In genomic region chr5:141383345-141383744, GRCh38 we compare ENCODE assay signal across 17 cellular contexts. TPM values are rescaled to one million over a fixed set of nuclear protein-coding genes. Genes with fewer than 3 reads are reported as not detected.
A peak's percentile ranks its signal among the peaks of the same experiment; 100 is the strongest.
DNase-seq lines count a peak whose midpoint lies in the region; ATAC-seq and TF ChIP-seq lines count a peak whose summit lies in the region.
"Had no signal": no experiment of that assay in that cellular context is flagged by ENCODE, and none has a peak within 500 bp of the region (broad histone marks: within the 10 kb centered on the region; RNA-seq: fewer than 3 reads in every experiment).

No MANE protein-coding gene starts in this region.

- POLR2A ChIA-PET in OCI-LY7 (lab: Charles Lee) = no interaction called here

- H3K9me2 ChIP-seq in OCI-LY7 (ENCODE audit: insufficient read depth, low read length) = no peaks in the 10 kb centered on the region

- DNase-seq in activated CD8-positive, alpha-beta memory T cell treated with anti-CD3 and anti-CD28 coated beads, Interleukin-2, amount 10 ng/mL, durations not matched to agents 7 days and 5 days = no peak
- no peak for DNase-seq in activated CD8-positive, alpha-beta memory T cell treated with anti-CD3 and anti-CD28 coated beads, Interleukin-2, amount 50 U/mL, for 4 hours
- DNase-seq in OCI-LY7 (ENCODE audit: low spot score) (no peak), fibroblast of lung (ENCODE audit: low read depth in 2 of 2) (no peak), NCI-H2171 treated with DMSO at 0.1 percent for 48 hours (lab: John Stamatoyannopoulos, UW) (no peak), D341Med (ENCODE audit: low spot score) (no peak)
- no peak for DNase-seq in effector CD8-positive, alpha-beta T cell (lab: John Stamatoyannopoulos, UW)
- DNase-seq: activated CD8-positive, alpha-beta T cell treated with anti-CD3 and anti-CD28 coated beads, Interleukin-2, amount 10 ng/mL, durations not matched to agents 7 days and 5 days; activated gamma-delta T cell; Calu3; effector memory CD4-positive, alpha-beta T cell; MG63; NCI-H2029; NCI-H526 treated with DMSO at 0.1 percent for 48 hours; PC-3; substantia nigra had no signal

- peaks cover 59% of the 10 kb centered on the region for H3K27me3 Mint-ChIP-seq in activated CD8-positive, alpha-beta memory T cell treated with anti-CD3 and anti-CD28 coated beads, Interleukin-2, amount 10 ng/mL, durations not matched to agents 7 days and 5 days

- CTCF ChIA-PET in activated CD8-positive, alpha-beta memory T cell treated with anti-CD3 and anti-CD28 coated beads, Interleukin-2, amount 10 ng/mL, durations not matched to agents 7 days and 5 days (lab: Charles Lee) = interaction anchor here (0.9 kb wide), 1 partner anchor 12 kb away, joined by 3 read pairs; no protein-coding TSS in a partner anchor
- CTCF ChIA-PET in OCI-LY7 (lab: Charles Lee; ENCODE audit: unreplicated experiment) = interaction anchor here (0.7 kb wide), 2 partner anchors 33 to 181 kb away, joined by 3 to 5 read pairs; partner anchors contain the start of gene PCDHGB1

- H3K27ac Mint-ChIP-seq in activated CD8-positive, alpha-beta memory T cell treated with anti-CD3 and anti-CD28 coated beads, Interleukin-2, amount 10 ng/mL, durations not matched to agents 7 days and 5 days = peak overlapping the region; percentile 28
- H3K27ac Mint-ChIP-seq: activated CD8-positive, alpha-beta T cell treated with anti-CD3 and anti-CD28 coated beads, Interleukin-2, amount 10 ng/mL, durations not matched to agents 7 days and 5 days had no signal

- no peak for ATAC-seq in activated CD8-positive, alpha-beta memory T cell treated with anti-CD3 and anti-CD28 coated beads, Interleukin-2, amount 10 ng/mL, durations not matched to agents 7 days and 5 days
- ATAC-seq: activated CD8-positive, alpha-beta T cell treated with anti-CD3 and anti-CD28 coated beads, Interleukin-2, amount 10 ng/mL, durations not matched to agents 7 days and 5 days; PC-3 had no signal

- H3K9me3 ChIP-seq in OCI-LY7 (ENCODE audit: low read length) = no peaks in the 10 kb centered on the region
- peaks cover 2% of the 10 kb centered on the region for H3K9me3 ChIP-seq in fibroblast of lung (ENCODE audit: control insufficient read depth, insufficient read depth, low read depth, low read length)
- H3K9me3 ChIP-seq in skeletal muscle satellite cell (replicated peaks; ENCODE audit: low read length) = peaks cover 8% of the 10 kb centered on the region

- H3K9me3 Mint-ChIP-seq in activated CD8-positive, alpha-beta memory T cell treated with anti-CD3 and anti-CD28 coated beads, Interleukin-2, amount 10 ng/mL, durations not matched to agents 7 days and 5 days (ENCODE audit: low read depth) = peaks cover 7% of the 10 kb centered on the region

- no peaks in the 10 kb centered on the region for H3K36me3 ChIP-seq in OCI-LY7 (ENCODE audit: insufficient read depth, low read length)
- H3K36me3 ChIP-seq in fibroblast of lung (ENCODE audit: control insufficient read depth, insufficient read depth, low read length) = no peaks in the 10 kb centered on the region
- no peaks in the 10 kb centered on the region for H3K36me3 ChIP-seq in skeletal muscle satellite cell (ENCODE audit: insufficient read depth, low read length)
- H3K36me3 ChIP-seq: MG63 had no signal

- H4K20me1 ChIP-seq in OCI-LY7 (ENCODE audit: insufficient read depth, low read length) (no peaks in the 10 kb centered on the region), fibroblast of lung (ENCODE audit: control insufficient read depth, extremely low read depth, insufficient read depth, low read length) (no peaks in the 10 kb centered on the region)

- H3K9ac ChIP-seq in fibroblast of lung (ENCODE audit: insufficient read depth, low read length) = no peak overlapping the region
- peak overlapping the region; percentile 62 for H3K9ac ChIP-seq in skeletal muscle satellite cell (ENCODE audit: low read depth, low read length)

- H3K4me2 ChIP-seq in OCI-LY7 (ENCODE audit: low read length) = peak overlapping the region; percentile 61
- H3K4me2 ChIP-seq in fibroblast of lung (ENCODE audit: extremely low read depth, insufficient read depth, low read length) = peak overlapping the region; percentile 44
- peak overlapping the region; percentile 57 for H3K4me2 ChIP-seq in skeletal muscle satellite cell (ENCODE audit: low read length)

- H3K27ac ChIP-seq in OCI-LY7 (ENCODE audit: low read depth, low read length, poor library complexity, severe bottlenecking) = no peak overlapping the region
- H3K27ac ChIP-seq in fibroblast of lung (ENCODE audit: insufficient read depth, low read length) = no peak overlapping the region

- intact Hi-C loops in OCI-LY7 (cut with micrococcal nuclease; ENCODE audit: unreplicated experiment) = no loop called here

- TF ChIP-seq CTCF in OCI-LY7 (conservative IDR thresholded peaks at IDR 0.05; ENCODE audit: low read length) (no peak), fibroblast of lung (conservative IDR thresholded peaks at IDR 0.05 in 1 of 2, IDR thresholded peaks at IDR 0.05 in 1 of 2; ENCODE audit: low read depth in 1 of 2, low read length in 2 of 2) (no peak)

- peak overlapping the region; percentile 68 for H3K4me3 ChIP-seq in OCI-LY7 (ENCODE audit: low read depth, low read length, poor library complexity, severe bottlenecking)
- peak overlapping the region; percentile 62 to 76 (median 63) for H3K4me3 ChIP-seq in fibroblast of lung (replicated peaks in 1 of 4; ENCODE audit: control extremely low read depth in 1 of 4, insufficient read depth in 1 of 4, low read depth in 3 of 4, low read length in 4 of 4)
- peak overlapping the region; percentile 74 for H3K4me3 ChIP-seq in skeletal muscle satellite cell (ENCODE audit: low read length)
- H3K4me3 ChIP-seq: MG63 had no signal

- H3K4me3 Mint-ChIP-seq in activated CD8-positive, alpha-beta memory T cell treated with anti-CD3 and anti-CD28 coated beads, Interleukin-2, amount 10 ng/mL, durations not matched to agents 7 days and 5 days = no peak overlapping the region

- BruUV-seq in OCI-LY7 (replicated peaks; lab: Mats Ljungman, UMichigan) = no TSS peak

- no peaks in the 10 kb centered on the region for H3K4me1 Mint-ChIP-seq in activated CD8-positive, alpha-beta memory T cell treated with anti-CD3 and anti-CD28 coated beads, Interleukin-2, amount 10 ng/mL, durations not matched to agents 7 days and 5 days

- H3K4me1 ChIP-seq in OCI-LY7 (ENCODE audit: insufficient read depth, low read length, poor library complexity, severe bottlenecking) (no peaks in the 10 kb centered on the region), fibroblast of lung (ENCODE audit: control insufficient read depth, extremely low read depth, insufficient read depth, low read length) (no peaks in the 10 kb centered on the region), skeletal muscle satellite cell (ENCODE audit: control insufficient read depth, insufficient read depth, low read length) (no peaks in the 10 kb centered on the region)

- H3K27me3 ChIP-seq in fibroblast of lung (ENCODE audit: control insufficient read depth, insufficient read depth, low read length) = no peaks in the 10 kb centered on the region
- no peaks in the 10 kb centered on the region for H3K27me3 ChIP-seq in skeletal muscle satellite cell (ENCODE audit: control insufficient read depth, insufficient read depth, low read length)
- H3K27me3 ChIP-seq: MG63 had no signal

- peaks cover 2% of the 10 kb centered on the region for H3K36me3 Mint-ChIP-seq in activated CD8-positive, alpha-beta memory T cell treated with anti-CD3 and anti-CD28 coated beads, Interleukin-2, amount 10 ng/mL, durations not matched to agents 7 days and 5 days

- H3K79me2 ChIP-seq in OCI-LY7 (ENCODE audit: insufficient read depth, low read depth, low read length) (no peaks in the 10 kb centered on the region), fibroblast of lung (ENCODE audit: control insufficient read depth, insufficient read depth, low read length) (no peaks in the 10 kb centered on the region)

- peak overlapping the region; percentile 57; the same call in 1 of the 2 replicates for H2AFZ ChIP-seq in OCI-LY7 (ENCODE audit: low read length)
- no peak overlapping the region for H2AFZ ChIP-seq in fibroblast of lung (ENCODE audit: low read length)

RNA-seq across cellular contexts. Expression of gene PCDHGA7, which starts 0.8 kb away (rescaled TPM):
- total RNA-seq in activated CD8-positive, alpha-beta memory T cell treated with anti-CD3 and anti-CD28 coated beads, Interleukin-2, amount 10 ng/mL, durations not matched to agents 7 days and 5 days = under 1 TPM in 1 of 2 experiments, not detected in 1; 0.07 TPM
- total RNA-seq in OCI-LY7 (2014; rRNA removed; shearing (Covaris generic)) = 4.7 and 6.4 TPM in 2 replicates
- total RNA-seq in OCI-LY7 (2022) (5.6 TPM in 2 replicates), fibroblast of lung (2.8 and 6.8 TPM in 2 replicates)
- 2.7 and 3.0 TPM in 2 replicates for polyA plus RNA-seq in fibroblast of lung
- polyA plus RNA-seq in fibroblast of lung (2012) = 4.2 and 4.9 TPM in 2 replicates
- 3.1 and 7.5 TPM in 2 replicates for polyA minus RNA-seq in fibroblast of lung (ENCODE audit: low replicate concordance)
- 2.4 and 2.8 TPM in 2 replicates for total RNA-seq in skeletal muscle satellite cell (2012; rRNA removed)
- total RNA-seq: activated CD8-positive, alpha-beta T cell treated with anti-CD3 and anti-CD28 coated beads, Interleukin-2, amount 10 ng/mL, durations not matched to agents 7 days and 5 days had no signal

RNA-seq across cellular contexts. Expression of gene PCDHGB4, which starts 4.2 kb away (rescaled TPM):
- under 1 TPM; 0.07 to 0.09 TPM for total RNA-seq in activated CD8-positive, alpha-beta memory T cell treated with anti-CD3 and anti-CD28 coated beads, Interleukin-2, amount 10 ng/mL, durations not matched to agents 7 days and 5 days
- 8.7 and 9.3 TPM in 2 replicates for total RNA-seq in OCI-LY7 (2014; rRNA removed; shearing (Covaris generic))
- 6.5 and 6.9 TPM in 2 replicates for total RNA-seq in OCI-LY7 (2022)
- 10.0 and 18.3 TPM in 2 replicates for total RNA-seq in fibroblast of lung
- polyA plus RNA-seq in fibroblast of lung = 13.3 and 15.5 TPM in 2 replicates
- polyA plus RNA-seq in fibroblast of lung (2012) = 10.1 and 10.2 TPM in 2 replicates
- polyA minus RNA-seq in fibroblast of lung (ENCODE audit: low replicate concordance) = 11.7 and 16.8 TPM in 2 replicates
- total RNA-seq in skeletal muscle satellite cell (2012; rRNA removed) = 8.4 and 8.5 TPM in 2 replicates
- total RNA-seq: activated CD8-positive, alpha-beta T cell treated with anti-CD3 and anti-CD28 coated beads, Interleukin-2, amount 10 ng/mL, durations not matched to agents 7 days and 5 days had no signal

RNA-seq across cellular contexts. Expression of gene PCDHGA8, which starts 9.1 kb away (rescaled TPM):
- not detected for total RNA-seq in activated CD8-positive, alpha-beta memory T cell treated with anti-CD3 and anti-CD28 coated beads, Interleukin-2, amount 10 ng/mL, durations not matched to agents 7 days and 5 days
- total RNA-seq in OCI-LY7 (2014; rRNA removed; shearing (Covaris generic)) = 5.0 and 5.3 TPM in 2 replicates
- total RNA-seq in OCI-LY7 (2022) = 3.8 and 4.7 TPM in 2 replicates
- 2.6 and 4.6 TPM in 2 replicates for total RNA-seq in fibroblast of lung
- 0.76 and 1.1 TPM in 2 replicates for polyA plus RNA-seq in fibroblast of lung
- polyA plus RNA-seq in fibroblast of lung (2012) = 0.83 and 1.5 TPM in 2 replicates
- 1.8 and 7.8 TPM in 2 replicates for polyA minus RNA-seq in fibroblast of lung (ENCODE audit: low replicate concordance)
- 1.8 and 2.0 TPM in 2 replicates for total RNA-seq in skeletal muscle satellite cell (2012; rRNA removed)
- total RNA-seq: activated CD8-positive, alpha-beta T cell treated with anti-CD3 and anti-CD28 coated beads, Interleukin-2, amount 10 ng/mL, durations not matched to agents 7 days and 5 days had no signal

RNA-seq across cellular contexts. Expression of gene PCDHGA6, which starts 9.7 kb away (rescaled TPM):
- under 1 TPM; 0.16 to 0.20 TPM for total RNA-seq in activated CD8-positive, alpha-beta memory T cell treated with anti-CD3 and anti-CD28 coated beads, Interleukin-2, amount 10 ng/mL, durations not matched to agents 7 days and 5 days
- total RNA-seq in OCI-LY7 (2014; rRNA removed; shearing (Covaris generic)) = 6.3 and 7.2 TPM in 2 replicates
- total RNA-seq in OCI-LY7 (2022) = 5.5 and 6.2 TPM in 2 replicates
- 3.1 and 4.8 TPM in 2 replicates for total RNA-seq in fibroblast of lung
- 3.9 and 4.2 TPM in 2 replicates for polyA plus RNA-seq in fibroblast of lung
- polyA plus RNA-seq in fibroblast of lung (2012) = 3.4 and 4.1 TPM in 2 replicates
- 5.8 and 6.2 TPM in 2 replicates for polyA minus RNA-seq in fibroblast of lung (ENCODE audit: low replicate concordance)
- 2.0 TPM in 2 replicates for total RNA-seq in skeletal muscle satellite cell (2012; rRNA removed)

RNA-seq across cellular contexts. Expression of gene PCDHGB3, which starts 13.3 kb away (rescaled TPM):
- under 1 TPM; 0.09 to 0.41 TPM for total RNA-seq in activated CD8-positive, alpha-beta memory T cell treated with anti-CD3 and anti-CD28 coated beads, Interleukin-2, amount 10 ng/mL, durations not matched to agents 7 days and 5 days
- total RNA-seq in OCI-LY7 (2014; rRNA removed; shearing (Covaris generic)) = 3.5 and 5.8 TPM in 2 replicates
- total RNA-seq in OCI-LY7 (2022) (6.1 and 6.3 TPM in 2 replicates), fibroblast of lung (3.1 and 5.8 TPM in 2 replicates)
- 2.5 and 2.9 TPM in 2 replicates for polyA plus RNA-seq in fibroblast of lung
- 1.5 and 2.6 TPM in 2 replicates for polyA plus RNA-seq in fibroblast of lung (2012)
- 3.8 and 11.1 TPM in 2 replicates for polyA minus RNA-seq in fibroblast of lung (ENCODE audit: low replicate concordance)
- total RNA-seq in skeletal muscle satellite cell (2012; rRNA removed) = 3.1 and 3.3 TPM in 2 replicates

Comparison
In these comparisons a context has a peak if more than half of its experiments do, and no peak if none do; other contexts are left out.
1. RNA of gene PCDHGB4, which starts 4.2 kb away (total RNA-seq): 10.0 to 18.3 TPM in fibroblast of lung and 6.5 to 9.3 TPM in OCI-LY7; 0.07 to 0.09 TPM in activated CD8-positive, alpha-beta memory T cell treated with anti-CD3 and anti-CD28 coated beads, Interleukin-2, amount 10 ng/mL, durations not matched to agents 7 days and 5 days; every median in the first group is over 4 times any median in the second.
2. Peak in every context shown above with its lines, with median percentiles within 50 percentile points of each other: H3K4me2 ChIP-seq and H3K4me3 ChIP-seq.